Comparison of ENCODE assay signal across 8 cellular contexts in genomic region chr4:13527983-13528822, GRCh38.
DNase-seq lines count a peak whose midpoint lies in the region; ATAC-seq lines count a peak whose summit lies in the region.

No MANE protein-coding gene starts in this region.

- peak overlapping the region; percentile 27 for H3K4me3 ChIP-seq in iPS-15b (ENCODE audit: low read depth, low read length)

- DNase-seq in activated T-cell treated with anti-CD3 and anti-CD28 coated beads, Interleukin-2, amount 50 U/mL, for 1 hour = peak; percentile 16
- DNase-seq in activated T-cell treated with anti-CD3 and anti-CD28 coated beads for 4 hours = no peak
- peak; percentile 91 for DNase-seq in MV-4-11 (lab: John Stamatoyannopoulos, UW)
- no peak for DNase-seq in NCI-H446 treated with DMSO at 0.1 percent for 48 hours (lab: John Stamatoyannopoulos, UW)
- DNase-seq in central memory CD4-positive, alpha-beta T cell = no peak
- no peak for DNase-seq in NCI-H82 treated with DMSO at 0.1 percent for 48 hours (lab: John Stamatoyannopoulos, UW; ENCODE audit: unreplicated experiment)

- H3K4me1 ChIP-seq in iPS-15b (ENCODE audit: control insufficient read depth, insufficient read depth, low read length) = peaks cover 11% of the 10 kb centered on the region

- no peak overlapping the region for H3K9ac ChIP-seq in iPS-15b (ENCODE audit: low read depth, low read length)

- peaks cover 4% of the 10 kb centered on the region for H3K9me3 ChIP-seq in iPS-15b (ENCODE audit: control insufficient read depth, insufficient read depth, low read length)

- no peaks in the 10 kb centered on the region for H3K36me3 ChIP-seq in iPS-15b (ENCODE audit: control insufficient read depth, insufficient read depth, low read length)

- ATAC-seq in HG02623 (IDR thresholded peaks at IDR 0.05; ENCODE audit: unreplicated experiment) = peak; percentile 80

- H3K27me3 ChIP-seq in iPS-15b (ENCODE audit: control insufficient read depth, insufficient read depth, low read length) = peaks cover 99% of the 10 kb centered on the region

Comparison
In these comparisons a context has a peak if more than half of its experiments do, and no peak if none do; other contexts are left out.
1. DNase-seq: peak in activated T-cell treated with anti-CD3 and anti-CD28 coated beads, Interleukin-2, amount 50 U/mL, for 1 hour (single experiment) and MV-4-11 (single experiment); none in activated T-cell treated with anti-CD3 and anti-CD28 coated beads for 4 hours (single experiment), NCI-H446 treated with DMSO at 0.1 percent for 48 hours (single experiment), central memory CD4-positive, alpha-beta T cell (single experiment) and NCI-H82 treated with DMSO at 0.1 percent for 48 hours (single experiment).